Comparison of ENCODE assay signal across 1 cellular context in the genomic region with DNA sequence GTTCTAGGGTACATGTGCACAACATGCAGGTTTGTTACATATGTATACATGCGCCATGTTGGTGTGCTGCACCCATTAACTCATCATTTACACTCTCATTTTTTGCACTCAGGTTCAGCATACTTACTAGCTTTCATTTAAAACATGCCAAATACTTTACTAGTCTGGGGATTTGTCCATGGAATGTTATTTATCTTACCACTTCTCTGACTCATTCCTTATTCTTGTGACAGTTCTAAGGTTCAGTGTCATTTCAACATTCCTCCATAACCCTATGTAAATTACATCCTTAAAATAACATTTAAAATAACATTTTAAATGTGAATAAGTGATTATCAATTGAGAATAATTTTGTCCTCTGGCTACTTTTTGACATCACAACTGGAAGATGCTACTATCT.
TF ChIP-seq lines count a peak whose summit lies in the region.

No MANE protein-coding gene starts in this region.

TF ChIP-seq in endothelial cell of umbilical vein, 7 proteins besides CTCF, POLR2A, EP300 and RAD21:
- TF ChIP-seq MYC (IDR thresholded peaks at IDR 0.05; ENCODE audit: low read depth, low read length) (no peak), JUN (IDR thresholded peaks at IDR 0.05; ENCODE audit: borderline replicate concordance, insufficient read depth, insufficient read length, low read depth) (no peak), FOS (IDR thresholded peaks at IDR 0.05; ENCODE audit: borderline replicate concordance, insufficient read depth, low read length) (peak; percentile 9)
